ENCODE assay signal across 19 cellular contexts in the genomic region with DNA sequence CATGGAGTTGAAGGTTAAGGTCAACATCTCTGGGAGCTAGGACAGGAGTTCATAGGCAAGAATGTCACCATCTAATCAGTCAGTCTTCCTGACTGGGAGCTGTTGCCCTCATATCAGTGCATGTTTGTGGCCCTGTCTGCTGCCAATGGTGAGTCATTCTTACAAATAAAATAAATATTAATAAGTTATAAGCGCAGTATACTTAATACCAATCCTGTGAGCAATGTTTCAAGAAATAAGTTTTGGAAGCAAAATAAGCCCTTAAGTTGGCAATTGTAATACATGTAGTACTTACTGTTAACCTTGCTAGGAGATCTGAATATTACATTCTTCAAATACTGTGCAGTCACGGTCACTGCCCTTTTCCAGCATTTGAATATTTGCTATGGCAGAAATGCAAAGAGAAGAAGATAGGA. TPM values are rescaled to one million over a fixed set of nuclear protein-coding genes. Genes with fewer than 3 reads are reported as not detected.
A peak's percentile ranks its signal among the peaks of the same experiment; 100 is the strongest.
DNase-seq lines count a peak whose midpoint lies in the region; ATAC-seq and TF ChIP-seq lines count a peak whose summit lies in the region.
"Had no signal": no experiment of that assay in that cellular context is flagged by ENCODE, and none has a peak within 500 bp of the region (broad histone marks: within the 10 kb centered on the region; RNA-seq: fewer than 3 reads in every experiment).

No MANE protein-coding gene starts in this region.

- peaks cover 14% of the 10 kb centered on the region for H3K4me1 ChIP-seq in PC-3 (ENCODE audit: insufficient read depth, low read length)
- peaks cover 14% of the 10 kb centered on the region for H3K4me1 ChIP-seq in mesenchymal stem cell (ENCODE audit: control insufficient read depth, insufficient read depth, low read depth, low read length)
- H3K4me1 ChIP-seq: HAP-1 had no signal

- H2BK5ac ChIP-seq in mesenchymal stem cell (ENCODE audit: low read depth, low read length, poor library complexity, severe bottlenecking): no peak overlapping the region

- no peaks in the 10 kb centered on the region for H3F3A ChIP-seq in PC-3 (ENCODE audit: low read length, unreplicated experiment)

- TF ChIP-seq CTCF in PC-3 (conservative IDR thresholded peaks at IDR 0.05; ENCODE audit: low read depth, low read length) (no peak), coronary artery (IDR thresholded peaks at IDR 0.05) (no peak)

- no peaks in the 10 kb centered on the region for H3K9me2 ChIP-seq in PC-3 (replicated peaks; ENCODE audit: low read length)

- H2BK15ac ChIP-seq in mesenchymal stem cell (ENCODE audit: low read depth, poor library complexity, severe bottlenecking): no peak overlapping the region

- no peaks in the 10 kb centered on the region for H3K79me2 ChIP-seq in PC-3 (ENCODE audit: low read length)

- H3K27me3 ChIP-seq in PC-3 (ENCODE audit: low read length) (no peaks in the 10 kb centered on the region), mesenchymal stem cell (ENCODE audit: control insufficient read depth in 1 of 2, insufficient read depth in 1 of 2, low read length in 2 of 2) (no peaks in the 10 kb centered on the region)
- H3K27me3 ChIP-seq: SJSA1 had no signal

- no peak overlapping the region for H2BK120ac ChIP-seq in mesenchymal stem cell (ENCODE audit: low read depth, low read length)

- H3K9me3 ChIP-seq in PC-3 (ENCODE audit: low read length) (no peaks in the 10 kb centered on the region), mesenchymal stem cell (ENCODE audit: control insufficient read depth, low read length) (no peaks in the 10 kb centered on the region)
- H3K9me3 ChIP-seq: Caco-2, HAP-1, SJSA1 had no signal

- H4K8ac ChIP-seq in mesenchymal stem cell (ENCODE audit: low read length): no peak overlapping the region

- H3K79me1 ChIP-seq in mesenchymal stem cell (replicated peaks; ENCODE audit: low read length, poor library complexity, severe bottlenecking): no peaks in the 10 kb centered on the region

- POLR2A ChIA-PET in PC-3 (lab: Charles Lee; ENCODE audit: unreplicated experiment): interaction anchor here (0.7 kb wide), 1 partner anchor 544 kb away, joined by 3 read pairs; no protein-coding TSS in a partner anchor

- no TSS peak for BruUV-seq in PC-3 (replicated peaks; lab: Mats Ljungman, UMichigan)

- H3K4me3 ChIP-seq in PC-3 (ENCODE audit: low read length) (peak overlapping the region; percentile 14; the same call in 1 of the 2 replicates), mesenchymal stem cell (ENCODE audit: insufficient read depth in 1 of 2, low read depth in 1 of 2, low read length in 2 of 2) (no peak overlapping the region), coronary artery (no peak overlapping the region)
- H3K4me3 ChIP-seq: HAP-1, SJSA1 had no signal

- no peaks in the 10 kb centered on the region for H3K36me3 ChIP-seq in PC-3 (ENCODE audit: low read depth, low read length)
- H3K36me3 ChIP-seq in mesenchymal stem cell (ENCODE audit: control insufficient read depth in 1 of 2, insufficient read depth in 2 of 2, low read depth in 1 of 2, low read length in 2 of 2): no peaks in the 10 kb centered on the region
- H3K36me3 ChIP-seq: HAP-1, SJSA1 had no signal

- H2AFZ ChIP-seq in PC-3 (ENCODE audit: low read length) (no peak overlapping the region), mesenchymal stem cell (ENCODE audit: low read depth, low read length) (no peak overlapping the region)

- H3K27ac ChIP-seq in PC-3 (ENCODE audit: low read length): no peak overlapping the region
- peak overlapping the region; percentile 92 for H3K27ac ChIP-seq in mesenchymal stem cell (ENCODE audit: low read length, poor library complexity, severe bottlenecking)
- no peak overlapping the region for H3K27ac ChIP-seq in coronary artery
- H3K27ac ChIP-seq: SJSA1 had no signal

- no peak overlapping the region for H3K4ac ChIP-seq in mesenchymal stem cell (ENCODE audit: low read depth in 1 of 2, low read length in 2 of 2)

- no peak overlapping the region for H3K14ac ChIP-seq in mesenchymal stem cell (ENCODE audit: low read length in 2 of 2)

- H3K4me2 ChIP-seq in PC-3 (ENCODE audit: low read length) (peak overlapping the region; percentile 65), mesenchymal stem cell (ENCODE audit: low read length, poor library complexity, severe bottlenecking) (no peak overlapping the region)

- no peak overlapping the region for H3K23ac ChIP-seq in mesenchymal stem cell (ENCODE audit: low read length in 2 of 2)

- ATAC-seq in PC-3 (peak; percentile 96), HG03135 (IDR thresholded peaks at IDR 0.05; ENCODE audit: unreplicated experiment) (no peak), esophagus mucosa (no peak)
- ATAC-seq: naive thymus-derived CD8-positive, alpha-beta T cell; stimulated activated naive CD8-positive, alpha-beta T cell treated with anti-CD3 and anti-CD28 coated beads, Interleukin-15, amount 100 ng/mL, for 72 hours had no signal

- no peaks in the 10 kb centered on the region for H4K20me1 ChIP-seq in PC-3 (ENCODE audit: low read length)

- DNase-seq in AG08396 (ENCODE audit: low spot score) (peak; percentile 46), PC-3 (peak; percentile 68), fibroblast of gingiva (ENCODE audit: low read depth) (peak; percentile 50), mesenchymal stem cell (no peak), AML-193 (lab: John Stamatoyannopoulos, UW) (no peak), coronary artery (ENCODE audit: low spot score) (no peak)
- DNase-seq: activated CD4-positive, alpha-beta T cell treated with anti-CD3 and anti-CD28 coated beads for 4 hours; Caco-2; GF-D8; mammary epithelial cell; naive thymus-derived CD8-positive, alpha-beta T cell; NCI-H2029 treated with DMSO at 0.1 percent for 48 hours; NCI-H524; stimulated activated naive CD8-positive, alpha-beta T cell treated with anti-CD3 and anti-CD28 coated beads, Interleukin-15, amount 100 ng/mL, for 72 hours; T1000 had no signal

- no peak overlapping the region for H3K18ac ChIP-seq in mesenchymal stem cell (ENCODE audit: low read depth in 1 of 2, low read length in 2 of 2)

- intact Hi-C loops in PC-3 (cut with micrococcal nuclease): no loop called here

- H2BK12ac ChIP-seq in mesenchymal stem cell (ENCODE audit: low read length in 2 of 2): no peak overlapping the region

- H4K91ac ChIP-seq in mesenchymal stem cell (ENCODE audit: low read length): no peak overlapping the region

- H3K9ac ChIP-seq in PC-3 (ENCODE audit: low read length) (no peak overlapping the region), mesenchymal stem cell (ENCODE audit: low read length) (no peak overlapping the region)

- H2AK5ac ChIP-seq in mesenchymal stem cell (ENCODE audit: low read length, severe bottlenecking): no peak overlapping the region

- CTCF ChIA-PET in PC-3 (lab: Charles Lee): interaction anchor here (0.7 kb wide), 1 partner anchor 747 kb away, joined by 5 read pairs; no protein-coding TSS in a partner anchor

- WGBS in mesenchymal stem cell: 63% methylated on average over 1 of the region's 2 CpGs

RNA-seq across cellular contexts. Expression of gene MDGA1, which starts 20.2 kb away (rescaled TPM):
- 0.15 and 1.4 TPM in 2 replicates for total RNA-seq in PC-3 (2014; rRNA removed)
- polyA plus RNA-seq in mesenchymal stem cell (2013, experiment 1 of 2): 2.1 TPM
- polyA plus RNA-seq in mesenchymal stem cell (2013, experiment 2 of 2): 1.8 TPM
- total RNA-seq in esophagus mucosa: 9.2 TPM

Comparison
In these comparisons a context has a peak if more than half of its experiments do, and no peak if none do; other contexts are left out.
1. DNase-seq: peak in AG08396 (single experiment), PC-3 (single experiment) and fibroblast of gingiva (single experiment); none in mesenchymal stem cell (single experiment), AML-193 (0 of 2) and coronary artery (single experiment).